ENCODE assay signal across 1 cellular context in genomic region chr10:13161267-13162012, GRCh38.
A peak's percentile ranks its signal among the peaks of the same experiment; 100 is the strongest.
TF ChIP-seq lines count a peak whose summit lies in the region.

MCM10 (plus strand) TSS chr10:13161558; CDS start chr10:13164203, 2,645 bp downstream.

TF ChIP-seq in HepG2, 621 proteins besides CTCF, POLR2A, EP300 and RAD21 (continued from another document and continues in another):
- TF ChIP-seq ZHX1 (CRISPR knock-in tag; IDR thresholded peaks at IDR 0.05; ENCODE audit: low read depth) (peak; percentile 83; the same call in 1 of the 2 replicates), ZNF776 (CRISPR knock-in tag; IDR thresholded peaks at IDR 0.05) (no peak), GFI1 (CRISPR knock-in tag; IDR thresholded peaks at IDR 0.05; ENCODE audit: borderline replicate concordance) (no peak), ZFP36L1 (CRISPR knock-in tag; IDR thresholded peaks at IDR 0.05) (peak; percentile 79; the same call in 1 of the 2 replicates), ZNF326 (CRISPR knock-in tag; IDR thresholded peaks at IDR 0.05; ENCODE audit: borderline replicate concordance) (no peak), IRX3 (CRISPR knock-in tag; IDR thresholded peaks at IDR 0.05; ENCODE audit: borderline replicate concordance, low read depth) (no peak), HINFP (CRISPR knock-in tag; IDR thresholded peaks at IDR 0.05; ENCODE audit: low read depth) (no peak), RNF219 (CRISPR knock-in tag; IDR thresholded peaks at IDR 0.05) (no peak), EZH2 (conservative IDR thresholded peaks at IDR 0.05; ENCODE audit: low read depth, low read length) (no peak), ZNF383 (CRISPR knock-in tag; IDR thresholded peaks at IDR 0.05; ENCODE audit: borderline replicate concordance) (no peak), KLF16 (CRISPR knock-in tag; IDR thresholded peaks at IDR 0.05) (peak in 1 of 2 experiments; percentile 49; a peak in 2 of 4 replicates), ARHGAP35 (CRISPR knock-in tag; IDR thresholded peaks at IDR 0.05; ENCODE audit: borderline replicate concordance) (no peak), ATF5 (CRISPR knock-in tag; IDR thresholded peaks at IDR 0.05; ENCODE audit: low read depth) (no peak), CSRNP1 (CRISPR knock-in tag; IDR thresholded peaks at IDR 0.05) (peak; percentile 84; the same call in 1 of the 2 replicates), STAG1 (CRISPR knock-in tag; IDR thresholded peaks at IDR 0.05) (peak; percentile 89), SIN3B (IDR thresholded peaks at IDR 0.05; ENCODE audit: low read length) (peak; percentile 92), HES4 (CRISPR knock-in tag; IDR thresholded peaks at IDR 0.05; ENCODE audit: borderline replicate concordance) (no peak), ZFP90 (CRISPR knock-in tag; IDR thresholded peaks at IDR 0.05; ENCODE audit: borderline replicate concordance) (0 out of 2 replicates have a peak, but pooled peaks have one; percentile 78), ZNF670 (CRISPR knock-in tag; IDR thresholded peaks at IDR 0.05; ENCODE audit: borderline replicate concordance) (no peak), DRAP1 (CRISPR knock-in tag; IDR thresholded peaks at IDR 0.05) (peak; percentile 47), ZNF18 (CRISPR knock-in tag; IDR thresholded peaks at IDR 0.05; ENCODE audit: insufficient replicate concordance) (no peak), ZFP41 (CRISPR knock-in tag; IDR thresholded peaks at IDR 0.05; ENCODE audit: borderline replicate concordance) (no peak), CREB3 (CRISPR knock-in tag; IDR thresholded peaks at IDR 0.05) (peak; percentile 38; the same call in 1 of the 2 replicates), RXRA (CRISPR knock-in tag; IDR thresholded peaks at IDR 0.05) (peak; percentile 71), MTF2 (CRISPR knock-in tag; IDR thresholded peaks at IDR 0.05; ENCODE audit: borderline replicate concordance) (no peak), FOXO1 (CRISPR knock-in tag; IDR thresholded peaks at IDR 0.05) (no peak), ZNF407 (CRISPR knock-in tag; IDR thresholded peaks at IDR 0.05; ENCODE audit: not compliant biosample characterization) (no peak), ATF2 (CRISPR knock-in tag; IDR thresholded peaks at IDR 0.05) (peak; percentile 93), HNRNPLL (IDR thresholded peaks at IDR 0.05; ENCODE audit: low read depth, low read length, poor library complexity, severe bottlenecking) (peak; percentile 45), ZBTB42 (CRISPR knock-in tag; IDR thresholded peaks at IDR 0.05) (no peak)
